ENCODE assay signal across 28 cellular contexts in genomic region chr3:58519668-58520402, GRCh38. TPM values are rescaled to one million over a fixed set of nuclear protein-coding genes. Genes with fewer than 3 reads are reported as not detected.
"Had no signal": no experiment of that assay in that cellular context is flagged by ENCODE, and none has a peak within 500 bp of the region (broad histone marks: within the 10 kb centered on the region; RNA-seq: fewer than 3 reads in every experiment).

No MANE protein-coding gene starts in this region.

- H3K36me3 Mint-ChIP-seq: activated naive CD8-positive, alpha-beta T cell treated with anti-CD3 and anti-CD28 coated beads for 36 hours; mesothelial cell of epicardium; naive B cell had no signal

- H3K4me1 Mint-ChIP-seq: activated B cell treated with CpG ODN at 0.5 μM for 24 hours; activated CD4-positive, alpha-beta T cell treated with anti-CD3 and anti-CD28 coated beads for 36 hours; activated naive CD8-positive, alpha-beta T cell treated with anti-CD3 and anti-CD28 coated beads for 36 hours; naive B cell had no signal

- H3K27me3 ChIP-seq: adrenal gland, ascending aorta, brain microvascular endothelial cell, dorsolateral prefrontal cortex, gastroesophageal sphincter, upper lobe of left lung, vagina had no signal

- H3K27ac ChIP-seq: adrenal gland, ascending aorta, brain microvascular endothelial cell, coronary artery, dorsolateral prefrontal cortex, gastroesophageal sphincter, thoracic aorta, upper lobe of left lung, vagina had no signal

- H3K27ac Mint-ChIP-seq: activated CD4-positive, alpha-beta T cell treated with anti-CD3 and anti-CD28 coated beads for 36 hours; activated CD8-positive, alpha-beta T cell treated with anti-CD3 and anti-CD28 coated beads, Interleukin-2, amount 10 ng/mL, durations not matched to agents 7 days and 5 days; activated naive CD4-positive, alpha-beta T cell treated with anti-CD3 and anti-CD28 coated beads for 36 hours; activated naive CD8-positive, alpha-beta T cell treated with anti-CD3 and anti-CD28 coated beads for 36 hours; effector memory CD8-positive, alpha-beta T cell; mesothelial cell of epicardium had no signal

- DNase-seq: activated B cell treated with CpG ODN at 0.5 μM for 24 hours; activated CD4-positive, alpha-beta T cell treated with anti-CD3 and anti-CD28 coated beads for 36 hours; activated CD8-positive, alpha-beta T cell treated with anti-CD3 and anti-CD28 coated beads, Interleukin-2, amount 10 ng/mL, durations not matched to agents 7 days and 5 days; activated effector memory CD4-positive, alpha-beta T cell treated with Interleukin-2 at 50 U/mL for 16 hours; activated naive CD4-positive, alpha-beta T cell treated with anti-CD3 and anti-CD28 coated beads for 36 hours; activated naive CD8-positive, alpha-beta T cell treated with anti-CD3 and anti-CD28 coated beads for 36 hours; activated T-cell treated with anti-CD3 and anti-CD28 coated beads for 4 hours; adrenal gland; brain microvascular endothelial cell; dorsolateral prefrontal cortex; effector memory CD8-positive, alpha-beta T cell; hypothalamus; left ventricle myocardium superior; mammary epithelial cell; naive B cell; occipital lobe; right cardiac atrium; stimulated activated CD4-positive, alpha-beta T cell treated with anti-CD3 and anti-CD28 coated beads, Interleukin-2, amount 100 ng/mL, for 48 hours; stimulated activated naive CD8-positive, alpha-beta T cell treated with anti-CD3 and anti-CD28 coated beads, Interleukin-15, Interleukin-2, amounts not matched to agents 100 U/mL and 50 U/mL, for 24 hours; T-helper 2 cell; upper lobe of left lung had no signal

- ATAC-seq: activated CD4-positive, alpha-beta T cell treated with anti-CD3 and anti-CD28 coated beads for 36 hours; activated CD8-positive, alpha-beta T cell treated with anti-CD3 and anti-CD28 coated beads, Interleukin-2, amount 10 ng/mL, durations not matched to agents 7 days and 5 days; effector memory CD8-positive, alpha-beta T cell; gastroesophageal sphincter; left ventricle myocardium superior; right cardiac atrium; stimulated activated naive CD8-positive, alpha-beta T cell treated with anti-CD3 and anti-CD28 coated beads, Interleukin-15, Interleukin-2, amounts not matched to agents 100 U/mL and 50 U/mL, for 24 hours had no signal

- H3K36me3 ChIP-seq: brain microvascular endothelial cell had no signal

- H3K4me3 ChIP-seq: adrenal gland, ascending aorta, coronary artery, dorsolateral prefrontal cortex, gastroesophageal sphincter, thoracic aorta, upper lobe of left lung, vagina had no signal

- H3K27me3 Mint-ChIP-seq: activated CD4-positive, alpha-beta T cell treated with anti-CD3 and anti-CD28 coated beads for 36 hours; activated naive CD8-positive, alpha-beta T cell treated with anti-CD3 and anti-CD28 coated beads for 36 hours; effector memory CD8-positive, alpha-beta T cell; naive B cell had no signal

- H3K9me3 Mint-ChIP-seq: activated B cell treated with CpG ODN at 0.5 μM for 24 hours; activated naive CD4-positive, alpha-beta T cell treated with anti-CD3 and anti-CD28 coated beads for 36 hours; activated naive CD8-positive, alpha-beta T cell treated with anti-CD3 and anti-CD28 coated beads for 36 hours; effector memory CD8-positive, alpha-beta T cell; mesothelial cell of epicardium; naive B cell had no signal

- H3K4me1 ChIP-seq: adrenal gland, ascending aorta, gastroesophageal sphincter had no signal

- H3K4me3 Mint-ChIP-seq: activated B cell treated with CpG ODN at 0.5 μM for 24 hours; activated CD4-positive, alpha-beta T cell treated with anti-CD3 and anti-CD28 coated beads for 36 hours; activated CD8-positive, alpha-beta T cell treated with anti-CD3 and anti-CD28 coated beads, Interleukin-2, amount 10 ng/mL, durations not matched to agents 7 days and 5 days; activated naive CD4-positive, alpha-beta T cell treated with anti-CD3 and anti-CD28 coated beads for 36 hours; activated naive CD8-positive, alpha-beta T cell treated with anti-CD3 and anti-CD28 coated beads for 36 hours; effector memory CD8-positive, alpha-beta T cell; mesothelial cell of epicardium; naive B cell had no signal

- H3K9me3 ChIP-seq: adrenal gland, ascending aorta, gastroesophageal sphincter, thoracic aorta, upper lobe of left lung, vagina had no signal

RNA-seq across cellular contexts. Expression of gene ACOX2, which starts 17.2 kb away (rescaled TPM):
- total RNA-seq: activated B cell treated with CpG ODN at 0.5 μM for 24 hours; activated CD4-positive, alpha-beta T cell treated with anti-CD3 and anti-CD28 coated beads for 36 hours; activated CD8-positive, alpha-beta T cell treated with anti-CD3 and anti-CD28 coated beads, Interleukin-2, amount 10 ng/mL, durations not matched to agents 7 days and 5 days; activated naive CD4-positive, alpha-beta T cell treated with anti-CD3 and anti-CD28 coated beads for 36 hours; activated naive CD8-positive, alpha-beta T cell treated with anti-CD3 and anti-CD28 coated beads for 36 hours had no signal
- polyA plus RNA-seq: neural cell had no signal

RNA-seq across cellular contexts. Expression of gene FAM107A, which starts 57.4 kb away (rescaled TPM):
- total RNA-seq: activated B cell treated with CpG ODN at 0.5 μM for 24 hours; activated CD4-positive, alpha-beta T cell treated with anti-CD3 and anti-CD28 coated beads for 36 hours; activated CD8-positive, alpha-beta T cell treated with anti-CD3 and anti-CD28 coated beads, Interleukin-2, amount 10 ng/mL, durations not matched to agents 7 days and 5 days; activated naive CD4-positive, alpha-beta T cell treated with anti-CD3 and anti-CD28 coated beads for 36 hours; activated naive CD8-positive, alpha-beta T cell treated with anti-CD3 and anti-CD28 coated beads for 36 hours; mesothelial cell of epicardium had no signal
- polyA plus RNA-seq: mammary epithelial cell had no signal
